ENCODE assay signal across 25 cellular contexts in the genomic region with DNA sequence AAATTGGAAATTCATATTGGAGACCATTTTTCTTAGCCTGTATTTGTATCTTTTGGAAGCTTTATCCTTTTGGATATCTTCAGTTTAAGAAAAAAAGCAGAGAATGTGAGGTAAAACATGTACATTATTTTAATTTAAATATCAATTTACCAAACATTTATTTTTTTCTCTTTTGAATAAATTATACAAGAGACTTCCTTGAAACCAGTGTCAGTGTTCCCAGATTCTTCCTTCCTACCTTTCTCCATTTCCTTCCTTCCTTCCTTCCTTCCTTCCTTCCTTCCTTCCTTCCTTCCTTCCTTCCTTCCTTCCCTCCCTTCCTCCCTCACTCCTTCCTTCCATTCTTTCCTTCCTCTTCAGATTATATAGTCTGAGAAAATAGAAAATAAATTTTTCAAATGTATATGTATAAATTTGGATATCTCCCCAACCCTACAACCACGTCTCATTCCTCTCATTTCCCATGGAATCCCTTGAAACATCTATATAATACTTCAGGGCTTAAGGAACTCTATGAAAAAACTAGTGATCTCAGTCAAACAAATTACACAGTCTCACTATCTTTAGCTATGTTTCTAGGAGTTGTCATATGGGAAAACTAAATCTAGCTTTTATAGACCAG.
DNase-seq lines count a peak whose midpoint lies in the region; ATAC-seq, FAIRE-seq and TF ChIP-seq lines count a peak whose summit lies in the region.
"Had no signal": no experiment of that assay in that cellular context is flagged by ENCODE, and none has a peak within 500 bp of the region (broad histone marks: within the 10 kb centered on the region; RNA-seq: fewer than 3 reads in every experiment).

No MANE protein-coding gene starts in this region.

- in situ Hi-C loops in HepG2 (cut with HindIII; ENCODE audit: extremely low pct_ligation_motif_present, low pct_unique_long_range_greater_than_20kb): no loop called here

- TF ChIP-seq POLR2A in HepG2 (IDR thresholded peaks at IDR 0.05; ENCODE audit: insufficient read depth in 1 of 2, low read depth in 2 of 2, low read length in 2 of 2) (no peak), right lobe of liver (IDR thresholded peaks at IDR 0.05) (no peak)

- DNase-seq in HepG2 (ENCODE audit: low spot score): no peak
- DNase-seq in right lobe of liver: no peak
- peak; percentile 95 for DNase-seq in SK-N-MC (ENCODE audit: low read depth, low spot score)
- DNase-seq in NOMO-1 treated with DMSO at 0.1 percent for 48 hours (lab: John Stamatoyannopoulos, UW; ENCODE audit: unreplicated experiment): no peak
- no peak for DNase-seq in frontal cortex (ENCODE audit: low spot score in 2 of 2)
- DNase-seq: ACHN; BE2C; C1 segment of cervical spinal cord; CD4-positive, alpha-beta memory T cell; CD4-positive, CD25-positive, alpha-beta regulatory T cell; CD8-positive, alpha-beta memory T cell; COR-L47; DMS 273 treated with DMSO at 0.1 percent for 48 hours; DMS153; DMS53; DMS79; DND-41; EL; GDM1 had no signal

- no peaks in the 10 kb centered on the region for H3K79me2 ChIP-seq in HepG2 (ENCODE audit: insufficient read depth, low read length)

- POLR2A ChIA-PET in HepG2 (lab: Yijun Ruan, JAX): no interaction called here

- H2AFZ ChIP-seq in HepG2 (ENCODE audit: low read length): no peak overlapping the region

- TF ChIP-seq RAD21 in HepG2 (CRISPR knock-in tag; IDR thresholded peaks at IDR 0.05): no peak

- H3K4me2 ChIP-seq in HepG2 (ENCODE audit: low read depth, low read length): no peak overlapping the region
- H3K4me2 ChIP-seq: A549, BLaER1 had no signal

- H3K4me3 ChIP-seq in HepG2 (replicated peaks in 1 of 3; ENCODE audit: insufficient read depth in 1 of 3, low read depth in 2 of 3, low read length in 3 of 3) (no peak overlapping the region), right lobe of liver (no peak overlapping the region), SK-N-MC (no peak overlapping the region; the same call in 1 of the 2 replicates)
- H3K4me3 ChIP-seq: A549, BLaER1, GM12878 had no signal

- ATAC-seq in HepG2: no peak
- ATAC-seq in right lobe of liver: no peak
- ATAC-seq: A549, GM12878 had no signal

- no peak overlapping the region for H3K9ac ChIP-seq in HepG2 (ENCODE audit: insufficient read depth, low read depth, low read length)
- no peak overlapping the region for H3K9ac ChIP-seq in SK-N-MC (ENCODE audit: insufficient read length)
- H3K9ac ChIP-seq: BLaER1 had no signal

- intact Hi-C loops in HepG2 (cut with micrococcal nuclease; ENCODE audit: unreplicated experiment) (no loop called here), right lobe of liver (cut with DNase I) (no loop called here)

- TF ChIP-seq EP300 in HepG2 (IDR thresholded peaks at IDR 0.05; ENCODE audit: low read depth in 2 of 2, low read length in 2 of 2) (no peak), HepG2 (CRISPR knock-in tag; IDR thresholded peaks at IDR 0.05; ENCODE audit: borderline replicate concordance) (no peak)

- no peak overlapping the region for H3K27ac ChIP-seq in HepG2 (ENCODE audit: extremely low read length, insufficient read depth, low read length)
- no peak overlapping the region for H3K27ac ChIP-seq in right lobe of liver
- peak overlapping the region; percentile 97 for H3K27ac ChIP-seq in SK-N-MC
- H3K27ac ChIP-seq: 22Rv1, A549, BLaER1 had no signal

- H3K36me3 ChIP-seq in HepG2 (replicated peaks in 1 of 2; ENCODE audit: control insufficient read depth in 1 of 2, insufficient read depth in 2 of 2, low read length in 2 of 2): no peaks in the 10 kb centered on the region
- H3K36me3 ChIP-seq in right lobe of liver: no peaks in the 10 kb centered on the region
- H3K36me3 ChIP-seq in SK-N-MC (ENCODE audit: insufficient read depth, low read length): no peaks in the 10 kb centered on the region; the same call in 1 of the 2 replicates
- H3K36me3 ChIP-seq: BE2C, BLaER1 had no signal

- CTCF ChIA-PET in HepG2 (lab: Yijun Ruan, JAX; ENCODE audit: low intra/inter-chr PET ratio, low total read pairs): no interaction called here

- no peaks in the 10 kb centered on the region for H3K9me3 ChIP-seq in HepG2 (ENCODE audit: low read length)
- no peaks in the 10 kb centered on the region for H3K9me3 ChIP-seq in right lobe of liver
- H3K9me3 ChIP-seq in SK-N-MC (ENCODE audit: low read depth, low read length): no peaks in the 10 kb centered on the region
- H3K9me3 ChIP-seq: A549, BE2C, BLaER1 had no signal

- no peaks in the 10 kb centered on the region for H3K4me1 ChIP-seq in HepG2 (ENCODE audit: insufficient read depth, low read length)
- H3K4me1 ChIP-seq in right lobe of liver: no peaks in the 10 kb centered on the region
- H3K4me1 ChIP-seq: A549, BLaER1 had no signal

- H4K20me1 ChIP-seq in HepG2 (ENCODE audit: insufficient read depth, low read length): no peaks in the 10 kb centered on the region
- H4K20me1 ChIP-seq: BLaER1 had no signal

- no peak for FAIRE-seq in HepG2 (lab: Jason Lieb, UNC)
- no peak for FAIRE-seq in frontal cortex (lab: Jason Lieb, UNC)
- FAIRE-seq: A549, GM12878, GM12892, GM18507 had no signal

- no TSS peak for BruUV-seq in HepG2 (replicated peaks; lab: Mats Ljungman, UMichigan)

- H3K27me3 ChIP-seq in HepG2 (ENCODE audit: control insufficient read depth in 1 of 2, insufficient read depth in 2 of 2, low read length in 2 of 2): no peaks in the 10 kb centered on the region
- no peaks in the 10 kb centered on the region for H3K27me3 ChIP-seq in right lobe of liver
- H3K27me3 ChIP-seq: BE2C, BLaER1 had no signal

- no peak for TF ChIP-seq CTCF in HepG2 (CRISPR knock-in tag; IDR thresholded peaks at IDR 0.05)
- TF ChIP-seq CTCF in right lobe of liver (IDR thresholded peaks at IDR 0.05): no peak

- 2% methylated on average over 1 of the region's 1 CpG for WGBS in HepG2 (ENCODE audit: low lambda C conversion rate)
- 48% methylated on average over 1 of the region's 1 CpG for WGBS in right lobe of liver (ENCODE audit: insufficient coverage, low coverage, low lambda C conversion rate, missing lambda C conversion rate)

TF ChIP-seq in HepG2, 621 proteins besides CTCF, POLR2A, EP300 and RAD21:
- TF ChIP-seq ARID2 (CRISPR knock-in tag; IDR thresholded peaks at IDR 0.05; ENCODE audit: borderline replicate concordance) (no peak), SRSF9 (IDR thresholded peaks at IDR 0.05; ENCODE audit: borderline replicate concordance, insufficient read depth, low read depth, low read length, poor library complexity, severe bottlenecking) (peak; percentile 37)
TF ChIP-seq in HepG2: peak in this region for 1.
